In genomic region chr22:46076651-46077339, GRCh38 we compare ENCODE assay signal across 9 cellular contexts.
DNase-seq lines count a peak whose midpoint lies in the region; ATAC-seq, FAIRE-seq and TF ChIP-seq lines count a peak whose summit lies in the region.
"Had no signal": no experiment of that assay in that cellular context is flagged by ENCODE, and none has a peak within 500 bp of the region (broad histone marks: within the 10 kb centered on the region; RNA-seq: fewer than 3 reads in every experiment).

No MANE protein-coding gene starts in this region.

- H3K27ac ChIP-seq in body of pancreas, result peak overlapping the region; percentile 82 to 100 (median 98)
- peak overlapping the region; percentile 99 for H3K27ac ChIP-seq in subcutaneous abdominal adipose tissue (ENCODE audit: low read depth, low read length)

- peak in 2 of 3 donors; percentile 26 to 36 for TF ChIP-seq POLR2A in body of pancreas (IDR thresholded peaks at IDR 0.05)

- in situ Hi-C loops in GM13976 (cut with MboI; ENCODE audit: low sequenced_read_pairs, unreplicated experiment), result no loop called here

- no peak for ATAC-seq in body of pancreas

- H3K4me3 ChIP-seq in HFF-Myc (replicated peaks; ENCODE audit: low read depth, low read length) (peak overlapping the region; percentile 69), body of pancreas (no peak overlapping the region), subcutaneous abdominal adipose tissue (ENCODE audit: low read depth in 1 of 5, low read length in 5 of 5) (peak overlapping the region; percentile 97 to 99 (median 99))

- intact Hi-C loops in body of pancreas (cut with DNase I), result no loop called here

- H3K4me1 ChIP-seq in body of pancreas (peaks cover 72% of the 10 kb centered on the region), subcutaneous abdominal adipose tissue (ENCODE audit: control insufficient read depth in 5 of 5, insufficient read depth in 5 of 5, low read length in 5 of 5) (peaks cover 10 to 91% (median 85%) of the 10 kb centered on the region in 5 donors)

- H3K27me3 ChIP-seq in body of pancreas (no peaks in the 10 kb centered on the region), subcutaneous abdominal adipose tissue (ENCODE audit: control insufficient read depth in 5 of 5, insufficient read depth in 4 of 5, low read length in 5 of 5) (no peaks in the 10 kb centered on the region)

- DNase-seq in HFF-Myc (ENCODE audit: extremely low read depth, low read depth) (no peak), body of pancreas (peak in 3 of 4 donors; percentile 53 to 70 (median 64)), hepatic stellate cell (ENCODE audit: low spot score) (peak; percentile 78), NCI-H128 (lab: John Stamatoyannopoulos, UW; ENCODE audit: unreplicated experiment) (no peak), frontal cortex (ENCODE audit: low spot score in 2 of 2) (no peak), KG1 (lab: John Stamatoyannopoulos, UW) (no peak), GM13976 (ENCODE audit: low spot score) (no peak)
- DNase-seq: activated B cell treated with CpG ODN at 0.5 μM for 24 hours had no signal

- no peaks in the 10 kb centered on the region for H3K9me3 ChIP-seq in body of pancreas
- H3K9me3 ChIP-seq in subcutaneous abdominal adipose tissue (ENCODE audit: control insufficient read depth in 5 of 5, low read length in 5 of 5), result no peaks in the 10 kb centered on the region

- no peak for FAIRE-seq in frontal cortex (lab: Jason Lieb, UNC)

- no peak for TF ChIP-seq CTCF in HFF-Myc (IDR thresholded peaks at IDR 0.05; ENCODE audit: low read depth, low read length, missing control alignments)
- TF ChIP-seq CTCF in body of pancreas (IDR thresholded peaks at IDR 0.05), result no peak
- TF ChIP-seq CTCF in GM13976 (IDR thresholded peaks at IDR 0.05; ENCODE audit: borderline replicate concordance, control extremely low read depth, extremely low read depth, insufficient read depth, missing control alignments), result no peak

- 7 to 16% methylated on average over 13 to 23 of the region's 23 CpGs for WGBS in body of pancreas, 2 donors

- H3K9ac ChIP-seq in subcutaneous abdominal adipose tissue (ENCODE audit: low read length in 5 of 5), result peak overlapping the region; percentile 6 to 98 (median 96)

- H3K36me3 ChIP-seq in body of pancreas (replicated peaks in 1 of 2; ENCODE audit: insufficient read depth in 1 of 2, low read depth in 2 of 2), result no peaks in the 10 kb centered on the region
- H3K36me3 ChIP-seq in subcutaneous abdominal adipose tissue (ENCODE audit: control insufficient read depth in 5 of 5, insufficient read depth in 5 of 5, low read length in 5 of 5), result peaks cover 0 to 15% (median 7%) of the 10 kb centered on the region in 5 donors

Comparison
In these comparisons a context has a peak if more than half of its experiments do, and no peak if none do; other contexts are left out.
1. DNase-seq: peak in body of pancreas (3 of 4) and hepatic stellate cell (single experiment); none in HFF-Myc (single experiment), NCI-H128 (single experiment), frontal cortex (0 of 2), KG1 (single experiment) and GM13976 (single experiment).
2. H3K4me3 ChIP-seq: peak in HFF-Myc (single experiment) and subcutaneous abdominal adipose tissue (5 of 5); none in body of pancreas (0 of 2).